Comparison of ENCODE assay signal across 8 cellular contexts in the genomic region with DNA sequence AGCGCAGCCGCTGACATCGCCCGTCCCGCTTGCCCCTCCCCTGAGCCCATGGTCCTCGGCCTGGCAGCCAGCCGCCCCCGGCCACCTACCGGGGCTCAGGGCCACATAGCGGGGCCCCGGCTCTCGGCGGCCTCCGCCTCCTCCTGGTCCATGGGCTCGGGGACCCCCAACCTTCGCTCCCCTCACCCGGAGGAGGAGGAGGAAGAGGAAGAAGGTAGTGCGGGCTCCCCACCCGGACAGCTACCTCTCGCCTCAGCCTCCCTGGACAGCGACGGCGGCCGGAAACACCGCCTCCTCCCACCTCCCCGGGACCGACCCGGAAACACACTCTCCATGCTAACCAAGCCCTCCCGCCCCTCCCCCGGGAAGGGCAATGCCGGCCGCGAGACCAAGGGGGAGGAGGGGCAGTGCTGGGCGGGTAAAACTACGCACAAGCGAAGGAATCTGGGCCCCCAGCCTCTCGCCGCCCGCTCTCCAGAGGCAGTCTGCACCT. TPM values are rescaled to one million over a fixed set of nuclear protein-coding genes. Genes with fewer than 3 reads are reported as not detected.
DNase-seq lines count a peak whose midpoint lies in the region; ATAC-seq, FAIRE-seq and TF ChIP-seq lines count a peak whose summit lies in the region.

TSS of gene KIAA0319L (minus strand) at position 286 of the 493 bp plus-strand sequence. CDS start 2,912 bp downstream, outside the sequence.

- POLR2A ChIA-PET in activated CD8-positive, alpha-beta memory T cell treated with anti-CD3 and anti-CD28 coated beads for 36 hours (lab: Charles Lee) = interaction anchor here (0.5 to 2.3 kb wide), 5 partner anchors 18 to 216 kb away, joined by 3 to 8 read pairs (median 6); partner anchors contain the start of gene CLSPN
- POLR2A ChIA-PET in HepG2 (lab: Yijun Ruan, JAX) = interaction anchor here (0.7 to 2.4 kb wide), 12 partner anchors 10 to 697 kb away, joined by 3 to 25 read pairs (median 4); partner anchors contain the start of genes CLSPN, SFPQ, SMIM12 and TFAP2E

- H4K20me1 ChIP-seq in HepG2 (ENCODE audit: insufficient read depth, low read length) = peaks cover 14% of the 10 kb centered on the region

- CTCF ChIA-PET in activated CD8-positive, alpha-beta memory T cell treated with anti-CD3 and anti-CD28 coated beads for 36 hours (lab: Charles Lee) = interaction anchor here (0.9 to 3.6 kb wide), 7 partner anchors 12 to 364 kb away, joined by 3 to 17 read pairs (median 4); partner anchors contain the start of gene SFPQ
- CTCF ChIA-PET in HepG2 (lab: Yijun Ruan, JAX; ENCODE audit: low intra/inter-chr PET ratio, low total read pairs) = no interaction called here

- H3K9me3 Mint-ChIP-seq in dendritic cell treated with granulocyte-macrophage colony-stimulating factor and Interleukin-4, amounts not matched to agents 40 ng/mL and 50 ng/mL, for 4 days = no peaks in the 10 kb centered on the region

- H3K4me1 ChIP-seq in HUES64 (ENCODE audit: insufficient read depth, low read length) (peaks cover 32% of the 10 kb centered on the region), HepG2 (ENCODE audit: insufficient read depth, low read length) (peaks cover 45% of the 10 kb centered on the region), stomach (peaks cover 53 to 90% (median 75%) of the 10 kb centered on the region in 4 donors)

- DNase-seq in activated CD8-positive, alpha-beta memory T cell treated with anti-CD3 and anti-CD28 coated beads, Interleukin-2, amount 50 U/mL, for 48 hours = no peak
- DNase-seq in SHP77 (lab: John Stamatoyannopoulos, UW) = peak; percentile 66 to 85
- peak; percentile 60 for DNase-seq in HepG2 (ENCODE audit: low spot score)
- DNase-seq in stomach = peak; percentile 88

- H3K27ac ChIP-seq in HUES64 (ENCODE audit: low read depth, low read length) = peak within 1 kb of the TSS; percentile 99
- peak within 1 kb of the TSS; percentile 98 for H3K27ac ChIP-seq in HepG2 (ENCODE audit: extremely low read length, insufficient read depth, low read length)
- H3K27ac ChIP-seq in stomach = peak within 1 kb of the TSS; percentile 96 to 99 (median 98)

- no peak within 1 kb of the TSS for H2AFZ ChIP-seq in HepG2 (ENCODE audit: low read length)

- intact Hi-C loops in dendritic cell treated with granulocyte-macrophage colony-stimulating factor and Interleukin-4, amounts not matched to agents 40 ng/mL and 50 ng/mL, for 4 days (cut with micrococcal nuclease) = no loop called here
- intact Hi-C loops in HepG2 (cut with micrococcal nuclease; ENCODE audit: unreplicated experiment) = no loop called here
- intact Hi-C loops in stomach (cut with DNase I; ENCODE audit: low total_unique reads) = no loop called here

- peaks cover 22% of the 10 kb centered on the region for H3K79me2 ChIP-seq in HepG2 (ENCODE audit: insufficient read depth, low read length)

- TF ChIP-seq RAD21 in HepG2 (CRISPR knock-in tag; IDR thresholded peaks at IDR 0.05) = peak; percentile 35

- peak; percentile 60 to 87 for TF ChIP-seq POLR2A in HepG2 (IDR thresholded peaks at IDR 0.05; ENCODE audit: insufficient read depth in 1 of 2, low read depth in 2 of 2, low read length in 2 of 2)
- peak in 1 of 4 donors; percentile 53 for TF ChIP-seq POLR2A in stomach (IDR thresholded peaks at IDR 0.05)

- H3K4me3 ChIP-seq in HUES64 (ENCODE audit: low read length) (peak within 1 kb of the TSS; percentile 91), HepG2 (replicated peaks in 1 of 3; ENCODE audit: insufficient read depth in 1 of 3, low read depth in 2 of 3, low read length in 3 of 3) (peak within 1 kb of the TSS; percentile 67 to 84 (median 82)), stomach (peak within 1 kb of the TSS; percentile 70 to 97 (median 87))

- no peaks in the 10 kb centered on the region for H3K27me3 ChIP-seq in HUES64 (ENCODE audit: insufficient read depth, low read length)
- H3K27me3 ChIP-seq in HepG2 (ENCODE audit: control insufficient read depth in 1 of 2, insufficient read depth in 2 of 2, low read length in 2 of 2) = no peaks in the 10 kb centered on the region
- H3K27me3 ChIP-seq in stomach = no peaks in the 10 kb centered on the region

- H3K4me1 Mint-ChIP-seq in dendritic cell treated with granulocyte-macrophage colony-stimulating factor and Interleukin-4, amounts not matched to agents 40 ng/mL and 50 ng/mL, for 4 days (ENCODE audit: low read depth) = peaks cover 64% of the 10 kb centered on the region

- ATAC-seq in GM21619 (IDR thresholded peaks at IDR 0.05; ENCODE audit: unreplicated experiment) (peak; percentile 73), HepG2 (peak; percentile 87)

- no peaks in the 10 kb centered on the region for H3K9me3 ChIP-seq in HUES64 (ENCODE audit: insufficient read depth, low read depth, low read length)
- no peaks in the 10 kb centered on the region for H3K9me3 ChIP-seq in HepG2 (ENCODE audit: low read length)
- no peaks in the 10 kb centered on the region for H3K9me3 ChIP-seq in stomach

- TF ChIP-seq CTCF in HepG2 (CRISPR knock-in tag; IDR thresholded peaks at IDR 0.05) (peak; percentile 46; the same call in 1 of the 2 replicates), stomach (IDR thresholded peaks at IDR 0.05) (no peak)

- H3K9ac ChIP-seq in HUES64 (ENCODE audit: low read depth, low read length) (peak within 1 kb of the TSS; percentile 91), HepG2 (ENCODE audit: insufficient read depth, low read depth, low read length) (peak within 1 kb of the TSS; percentile 89)

- peak; percentile 48 for FAIRE-seq in HepG2 (lab: Jason Lieb, UNC)

- peaks cover 42% of the 10 kb centered on the region for H3K36me3 ChIP-seq in HUES64 (ENCODE audit: insufficient read depth, low read length)
- H3K36me3 ChIP-seq in HepG2 (replicated peaks in 1 of 2; ENCODE audit: control insufficient read depth in 1 of 2, insufficient read depth in 2 of 2, low read length in 2 of 2) = peaks cover 6 to 25% of the 10 kb centered on the region in 2 experiments; a peak in 4 of 5 replicates
- H3K36me3 ChIP-seq in stomach = peaks cover 9 to 31% (median 26%) of the 10 kb centered on the region in 4 donors

- no TSS peak for BruUV-seq in HepG2 (replicated peaks; lab: Mats Ljungman, UMichigan)

- under 1% methylated on average over 33 of the region's 39 CpGs for WGBS in HUES64
- no CpG with 5 or more reads among the region's 39 CpGs for WGBS in HepG2 (ENCODE audit: low lambda C conversion rate)
- 0 to 1% (median 1%) methylated on average over 6 to 39 of the region's 39 CpGs for WGBS in stomach, 5 donors

- peak within 1 kb of the TSS; percentile 97 for H3K27ac Mint-ChIP-seq in dendritic cell treated with granulocyte-macrophage colony-stimulating factor and Interleukin-4, amounts not matched to agents 40 ng/mL and 50 ng/mL, for 4 days

- H3K4me2 ChIP-seq in HepG2 (ENCODE audit: low read depth, low read length) = peak within 1 kb of the TSS; percentile 92

- peak within 1 kb of the TSS; percentile 91 for H3K4me3 Mint-ChIP-seq in dendritic cell treated with granulocyte-macrophage colony-stimulating factor and Interleukin-4, amounts not matched to agents 40 ng/mL and 50 ng/mL, for 4 days

- peaks cover 55% of the 10 kb centered on the region for H3K36me3 Mint-ChIP-seq in dendritic cell treated with granulocyte-macrophage colony-stimulating factor and Interleukin-4, amounts not matched to agents 40 ng/mL and 50 ng/mL, for 4 days (ENCODE audit: low read depth)

- in situ Hi-C loops in HepG2 (cut with HindIII; ENCODE audit: extremely low pct_ligation_motif_present, low pct_unique_long_range_greater_than_20kb) = loop anchor here (10.0 kb wide), 1 partner anchor 362 kb away; the partner anchor contains the start of gene SFPQ

- no peak for TF ChIP-seq EP300 in HepG2 (IDR thresholded peaks at IDR 0.05; ENCODE audit: low read depth in 2 of 2, low read length in 2 of 2)
- no peak; the same call in 1 of the 2 replicates for TF ChIP-seq EP300 in HepG2 (CRISPR knock-in tag; IDR thresholded peaks at IDR 0.05; ENCODE audit: borderline replicate concordance)
- TF ChIP-seq EP300 in stomach (IDR thresholded peaks at IDR 0.05) = no peak

- no peaks in the 10 kb centered on the region for H3K27me3 Mint-ChIP-seq in dendritic cell treated with granulocyte-macrophage colony-stimulating factor and Interleukin-4, amounts not matched to agents 40 ng/mL and 50 ng/mL, for 4 days

TF ChIP-seq in HepG2, 621 proteins besides CTCF, POLR2A, EP300 and RAD21 (continues in another document):
- TF ChIP-seq ZFP82 (CRISPR knock-in tag; IDR thresholded peaks at IDR 0.05; ENCODE audit: borderline replicate concordance) (no peak; the same call in 1 of the 2 replicates), KLF16 (CRISPR knock-in tag; IDR thresholded peaks at IDR 0.05) (no peak; a peak in 1 of 4 replicates), FOXA1 (IDR thresholded peaks at IDR 0.05) (no peak), FOXA1 (CRISPR knock-in tag; IDR thresholded peaks at IDR 0.05) (no peak), SRY (CRISPR knock-in tag; IDR thresholded peaks at IDR 0.05) (peak; percentile 49; the same call in 1 of the 2 replicates)

RNA-seq across cellular contexts. Expression of gene KIAA0319L, which starts in this region (rescaled TPM):
- 10 to 100 TPM; 22.6 to 27.0 TPM for total RNA-seq in activated CD8-positive, alpha-beta memory T cell treated with anti-CD3 and anti-CD28 coated beads for 36 hours
- 34.0 TPM for polyA plus RNA-seq in HUES64 (2013, experiment 1 of 2)
- 38.1 TPM for polyA plus RNA-seq in HUES64 (2013, experiment 2 of 2)
- total RNA-seq in HepG2 (2016; rRNA removed; fragmentation: Illumina TruSeq; extraction: Trizol) (15.9 and 33.4 TPM in 2 replicates), stomach (100 to 1,000 TPM in 2 of 5 donors, 10 to 100 TPM in 3; 26.3 to 146 (median 92.0) TPM)
- 9.6 and 9.8 TPM in 2 replicates for total RNA-seq in HepG2 (2016; cell fraction: cytosol; rRNA removed; fragmentation: Illumina TruSeq; extraction: Trizol; ENCODE audit: low read depth)
- total RNA-seq in HepG2 (2016; cell fraction: insoluble cytoplasmic fraction; rRNA removed; fragmentation: Illumina TruSeq; extraction: Trizol) = 14.8 and 30.6 TPM in 2 replicates
- total RNA-seq in HepG2 (2016; cell fraction: membrane; rRNA removed; fragmentation: Illumina TruSeq; extraction: Trizol) = 17.2 and 17.3 TPM in 2 replicates
- total RNA-seq in HepG2 (2016; cell fraction: nucleus; rRNA removed; fragmentation: Illumina TruSeq; extraction: Trizol) = 54.0 and 56.5 TPM in 2 replicates
- polyA plus RNA-seq in HepG2 (2011; rRNA removed) (74.3 and 82.6 TPM in 2 replicates), stomach (10 to 100 TPM; 13.1 to 14.9 (median 14.4) TPM)
- polyA plus RNA-seq in HepG2 (2011; cell fraction: cytosol; rRNA removed) = 42.1 and 57.2 TPM in 2 replicates
- 80.2 and 103 TPM in 2 replicates for polyA plus RNA-seq in HepG2 (2011; cell fraction: nucleus; rRNA removed)
- 46.0 and 51.9 TPM in 2 replicates for polyA plus RNA-seq in HepG2 (2012)
- 2.8 and 3.0 TPM in 2 replicates for polyA plus RNA-seq in HepG2 (2016; cell fraction: cytosol; fragmentation: Illumina TruSeq; extraction: Trizol; ENCODE audit: low read depth)
- 8.0 and 11.3 TPM in 2 replicates for polyA plus RNA-seq in HepG2 (2016; cell fraction: insoluble cytoplasmic fraction; fragmentation: Illumina TruSeq; extraction: Trizol; ENCODE audit: low read depth)
- 7.6 and 8.2 TPM in 2 replicates for polyA plus RNA-seq in HepG2 (2016; cell fraction: membrane; fragmentation: Illumina TruSeq; extraction: Trizol; ENCODE audit: low read depth)
- 50.7 and 54.2 TPM in 2 replicates for polyA plus RNA-seq in HepG2 (2016; cell fraction: nucleus; fragmentation: Illumina TruSeq; extraction: Trizol; ENCODE audit: insufficient read depth, low read depth)
- 53.1 and 74.5 TPM in 2 replicates for polyA minus RNA-seq in HepG2 (2011; rRNA and poly(A)+ RNA removed; ENCODE audit: low replicate concordance)
- polyA minus RNA-seq in HepG2 (2011; cell fraction: cytosol; rRNA and poly(A)+ RNA removed) = 37.6 and 52.7 TPM in 2 replicates
- 116 and 145 TPM in 2 replicates for polyA minus RNA-seq in HepG2 (2011; cell fraction: nucleus; rRNA and poly(A)+ RNA removed)
